ENCODE assay signal across 18 cellular contexts in the genomic region with DNA sequence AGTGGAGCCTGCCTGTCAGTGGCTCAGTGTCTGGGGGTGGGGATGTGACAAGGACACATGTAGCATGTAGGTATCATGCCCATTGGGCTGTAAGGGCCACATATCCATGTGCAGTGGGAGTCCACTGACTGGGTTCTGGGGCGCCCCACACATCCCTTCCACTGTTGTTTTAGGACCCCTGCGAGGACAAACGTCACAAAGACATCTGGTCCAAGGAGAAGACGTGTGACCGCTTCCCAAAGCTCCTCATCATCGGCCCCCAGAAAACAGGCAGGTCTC. TPM values are rescaled to one million over a fixed set of nuclear protein-coding genes. Genes with fewer than 3 reads are reported as not detected.
DNase-seq lines count a peak whose midpoint lies in the region; ATAC-seq and TF ChIP-seq lines count a peak whose summit lies in the region.
"Had no signal": no experiment of that assay in that cellular context is flagged by ENCODE, and none has a peak within 500 bp of the region (broad histone marks: within the 10 kb centered on the region; RNA-seq: fewer than 3 reads in every experiment).

No MANE protein-coding gene starts in this region.

- H3K27ac ChIP-seq in AG04450 (ENCODE audit: low read depth, low read length) (peak overlapping the region; percentile 90), layer of hippocampus (ENCODE audit: low read depth, low read length) (peak overlapping the region; percentile 49), skin epidermis (peak overlapping the region in 16 of 21 experiments; percentile 14 to 69 (median 40))

- no peaks in the 10 kb centered on the region for H3K27me3 ChIP-seq in AG04450 (ENCODE audit: control insufficient read depth, insufficient read depth, low read length)
- H3K27me3 ChIP-seq in layer of hippocampus (ENCODE audit: control insufficient read depth, insufficient read depth, low read length) = no peaks in the 10 kb centered on the region
- H3K27me3 ChIP-seq: vagina had no signal

- CTCF ChIA-PET in AG04450 (lab: Charles Lee) (interaction anchor here (1.1 to 6.6 kb wide), 4 partner anchors 17 to 85 kb away, joined by 3 to 52 read pairs (median 4); no protein-coding TSS in a partner anchor), MCF 10A (lab: Yijun Ruan, JAX) (interaction anchor here (0.7 to 11.3 kb wide), 22 partner anchors 9 to 1160 kb away, joined by 3 to 142 read pairs (median 4); no protein-coding TSS in a partner anchor)

- H3K4me3 ChIP-seq in AG04450 (ENCODE audit: low read depth, low read length) = no peak overlapping the region
- no peak overlapping the region for H3K4me3 ChIP-seq in skin epidermis
- H3K4me3 ChIP-seq: mucosa of descending colon, vagina had no signal

- H3K36me3 Mint-ChIP-seq in MCF 10A (ENCODE audit: insufficient read depth, unreplicated experiment) = peaks cover 93% of the 10 kb centered on the region
- H3K36me3 Mint-ChIP-seq in activated T-helper 2 cell treated with anti-CD3 and anti-CD28 coated beads, Interferon-gamma antibody, Interleukin-2, Interleukin-4, amounts not matched to agents 10 μg/mL and 5 μg/mL and 100 μg/mL, durations not matched to agents 14 hours and 24 hours and 36 hours (ENCODE audit: low read depth) = no peaks in the 10 kb centered on the region
- H3K36me3 Mint-ChIP-seq: activated CD4-positive, alpha-beta memory T cell treated with anti-CD3 and anti-CD28 coated beads for 36 hours had no signal

- intact Hi-C loops in MCF 10A (cut with micrococcal nuclease) = no loop called here
- intact Hi-C loops in activated T-helper 2 cell treated with anti-CD3 and anti-CD28 coated beads, Interferon-gamma antibody, Interleukin-2, Interleukin-4, amounts not matched to agents 10 μg/mL and 5 μg/mL and 100 μg/mL, durations not matched to agents 14 hours and 24 hours and 36 hours (cut with micrococcal nuclease) = no loop called here

- no peaks in the 10 kb centered on the region for H3K9me3 Mint-ChIP-seq in MCF 10A (ENCODE audit: unreplicated experiment)
- no peaks in the 10 kb centered on the region for H3K9me3 Mint-ChIP-seq in activated T-helper 2 cell treated with anti-CD3 and anti-CD28 coated beads, Interferon-gamma antibody, Interleukin-2, Interleukin-4, amounts not matched to agents 10 μg/mL and 5 μg/mL and 100 μg/mL, durations not matched to agents 14 hours and 24 hours and 36 hours
- H3K9me3 Mint-ChIP-seq: activated CD4-positive, alpha-beta memory T cell treated with anti-CD3 and anti-CD28 coated beads for 36 hours; activated T-helper 1 cell treated with anti-CD3 and anti-CD28 coated beads, Interleukin-12 subunit alpha, Interleukin-12 subunit beta, Interleukin-2, Interleukin-4 antibody, amounts not matched to agents 30 ng/mL and 10 ng/mL and 1 ng/mL, durations not matched to agents 14 hours and 24 hours and 36 hours had no signal

- peak overlapping the region; percentile 90 for H3K27ac Mint-ChIP-seq in MCF 10A (ENCODE audit: low read depth, unreplicated experiment)
- H3K27ac Mint-ChIP-seq in activated T-helper 2 cell treated with anti-CD3 and anti-CD28 coated beads, Interferon-gamma antibody, Interleukin-2, Interleukin-4, amounts not matched to agents 10 μg/mL and 5 μg/mL and 100 μg/mL, durations not matched to agents 14 hours and 24 hours and 36 hours = no peak overlapping the region
- H3K27ac Mint-ChIP-seq: activated CD4-positive, alpha-beta memory T cell treated with anti-CD3 and anti-CD28 coated beads for 36 hours; activated T-helper 1 cell treated with anti-CD3 and anti-CD28 coated beads, Interleukin-12 subunit alpha, Interleukin-12 subunit beta, Interleukin-2, Interleukin-4 antibody, amounts not matched to agents 30 ng/mL and 10 ng/mL and 1 ng/mL, durations not matched to agents 14 hours and 24 hours and 36 hours had no signal

- no peaks in the 10 kb centered on the region for H3K27me3 Mint-ChIP-seq in MCF 10A (ENCODE audit: insufficient read depth, unreplicated experiment)
- H3K27me3 Mint-ChIP-seq in activated T-helper 2 cell treated with anti-CD3 and anti-CD28 coated beads, Interferon-gamma antibody, Interleukin-2, Interleukin-4, amounts not matched to agents 10 μg/mL and 5 μg/mL and 100 μg/mL, durations not matched to agents 14 hours and 24 hours and 36 hours (ENCODE audit: low read depth) = no peaks in the 10 kb centered on the region
- H3K27me3 Mint-ChIP-seq: activated CD4-positive, alpha-beta memory T cell treated with anti-CD3 and anti-CD28 coated beads for 36 hours had no signal

- no peaks in the 10 kb centered on the region; the same call in 1 of the 2 replicates for H3K9me3 ChIP-seq in AG04450 (ENCODE audit: control insufficient read depth, insufficient read depth, low read length)
- H3K9me3 ChIP-seq: mucosa of descending colon, vagina had no signal

- POLR2A ChIA-PET in AG04450 (lab: Yijun Ruan, JAX) = interaction anchor here (0.8 to 1.1 kb wide), 2 partner anchors 83 to 1199 kb away, joined by 3 to 8 read pairs; no protein-coding TSS in a partner anchor
- POLR2A ChIA-PET in MCF 10A (lab: Yijun Ruan, JAX) = interaction anchor here (0.6 to 4.2 kb wide), 22 partner anchors 10 to 1075 kb away, joined by 3 to 30 read pairs (median 5); a partner anchor contains a TSS

- TF ChIP-seq CTCF in AG04450 (IDR thresholded peaks at IDR 0.05; ENCODE audit: low read depth, low read length) (no peak), MCF 10A (IDR thresholded peaks at IDR 0.05; ENCODE audit: unreplicated experiment) (no peak)

- peaks cover 36% of the 10 kb centered on the region for H3K4me1 Mint-ChIP-seq in MCF 10A (ENCODE audit: insufficient read depth, unreplicated experiment)
- H3K4me1 Mint-ChIP-seq in activated T-helper 2 cell treated with anti-CD3 and anti-CD28 coated beads, Interferon-gamma antibody, Interleukin-2, Interleukin-4, amounts not matched to agents 10 μg/mL and 5 μg/mL and 100 μg/mL, durations not matched to agents 14 hours and 24 hours and 36 hours (ENCODE audit: low read depth) = no peaks in the 10 kb centered on the region

- H3K4me3 Mint-ChIP-seq in MCF 10A (ENCODE audit: unreplicated experiment) = no peak overlapping the region
- no peak overlapping the region for H3K4me3 Mint-ChIP-seq in activated T-helper 2 cell treated with anti-CD3 and anti-CD28 coated beads, Interferon-gamma antibody, Interleukin-2, Interleukin-4, amounts not matched to agents 10 μg/mL and 5 μg/mL and 100 μg/mL, durations not matched to agents 14 hours and 24 hours and 36 hours (ENCODE audit: low read depth)
- H3K4me3 Mint-ChIP-seq: activated CD4-positive, alpha-beta memory T cell treated with anti-CD3 and anti-CD28 coated beads for 36 hours; activated T-helper 1 cell treated with anti-CD3 and anti-CD28 coated beads, Interleukin-12 subunit alpha, Interleukin-12 subunit beta, Interleukin-2, Interleukin-4 antibody, amounts not matched to agents 30 ng/mL and 10 ng/mL and 1 ng/mL, durations not matched to agents 14 hours and 24 hours and 36 hours had no signal

- BruUV-seq in MCF 10A (replicated peaks; lab: Mats Ljungman, UMichigan) = no TSS peak

- ATAC-seq in HG02981 (IDR thresholded peaks at IDR 0.05; ENCODE audit: unreplicated experiment) = no peak

- DNase-seq in AG04450 (ENCODE audit: low read depth, low spot score) (no peak), MCF 10A (ENCODE audit: unreplicated experiment) (no peak), inferior parietal cortex (ENCODE audit: extremely low spot score) (no peak), EL (no peak)
- DNase-seq in activated T-helper 2 cell treated with anti-CD3 and anti-CD28 coated beads, Interferon-gamma antibody, Interleukin-2, Interleukin-4, amounts not matched to agents 10 μg/mL and 5 μg/mL and 100 μg/mL, durations not matched to agents 14 hours and 24 hours and 36 hours (ENCODE audit: low spot score) = no peak
- DNase-seq: activated CD4-positive, alpha-beta memory T cell treated with anti-CD3 and anti-CD28 coated beads for 36 hours; GF-D8; MM.1S; NCI-H2081; NCI-H82; SHP77 treated with DMSO at 0.1 percent for 48 hours; stimulated activated CD4-positive, alpha-beta T cell treated with anti-CD3 and anti-CD28 coated beads, Interleukin-1b, Interleukin-23, amount 100 ng/mL, for 48 hours had no signal

RNA-seq across cellular contexts. Expression of a gene that starts 33.4 kb away (rescaled TPM):
- polyA plus RNA-seq in AG04450 (2011; rRNA removed) = 52.2 and 63.2 TPM in 2 replicates
- 69.4 and 93.7 TPM in 2 replicates for polyA minus RNA-seq in AG04450 (2011; rRNA and poly(A)+ RNA removed)
- 68.9 and 79.3 TPM in 2 replicates for total RNA-seq in MCF 10A (2022)
- 2.4 and 3.0 TPM in 2 replicates for total RNA-seq in activated T-helper 2 cell treated with anti-CD3 and anti-CD28 coated beads, Interferon-gamma antibody, Interleukin-2, Interleukin-4, amounts not matched to agents 10 μg/mL and 5 μg/mL and 100 μg/mL, durations not matched to agents 14 hours and 24 hours and 36 hours

Comparison
In these comparisons a context has a peak if more than half of its experiments do, and no peak if none do; other contexts are left out.
1. H3K27ac ChIP-seq: peak in every context shown above with its lines; median percentile 90 in AG04450; 49 in layer of hippocampus; 40 in skin epidermis.
2. RNA of a gene that starts 33.4 kb away (total RNA-seq): 68.9 to 79.3 TPM in MCF 10A; 2.4 to 3.0 TPM in activated T-helper 2 cell treated with anti-CD3 and anti-CD28 coated beads, Interferon-gamma antibody, Interleukin-2, Interleukin-4, amounts not matched to agents 10 μg/mL and 5 μg/mL and 100 μg/mL, durations not matched to agents 14 hours and 24 hours and 36 hours; every median in the first group is over 10 times any median in the second.